ENCODE assay signal across 10 cellular contexts in genomic region chr4:99856166-99856565, GRCh38. TPM values are rescaled to one million over a fixed set of nuclear protein-coding genes. Genes with fewer than 3 reads are reported as not detected.
DNase-seq lines count a peak whose midpoint lies in the region; ATAC-seq and TF ChIP-seq lines count a peak whose summit lies in the region.
"Had no signal": no experiment of that assay in that cellular context is flagged by ENCODE, and none has a peak within 500 bp of the region (broad histone marks: within the 10 kb centered on the region; RNA-seq: fewer than 3 reads in every experiment).

No MANE protein-coding gene starts in this region.

- TF ChIP-seq POLR2A in uterus (IDR thresholded peaks at IDR 0.05), result no peak

- H3K27me3 Mint-ChIP-seq in activated naive CD4-positive, alpha-beta T cell treated with anti-CD3 and anti-CD28 coated beads, Interleukin-2, amount 50 U/mL, for 24 hours, result no peaks in the 10 kb centered on the region
- H3K27me3 Mint-ChIP-seq in stimulated activated naive CD8-positive, alpha-beta T cell treated with anti-CD3 and anti-CD28 coated beads, Interleukin-15, Interleukin-2, amounts not matched to agents 100 ng/mL and 50 ng/mL, for 24 hours, result no peaks in the 10 kb centered on the region

- peaks cover 54% of the 10 kb centered on the region for H3K4me1 Mint-ChIP-seq in activated naive CD4-positive, alpha-beta T cell treated with anti-CD3 and anti-CD28 coated beads, Interleukin-2, amount 50 U/mL, for 24 hours
- peaks cover 89% of the 10 kb centered on the region for H3K4me1 Mint-ChIP-seq in stimulated activated naive CD8-positive, alpha-beta T cell treated with anti-CD3 and anti-CD28 coated beads, Interleukin-15, Interleukin-2, amounts not matched to agents 100 ng/mL and 50 ng/mL, for 24 hours (ENCODE audit: low read depth)

- H3K36me3 ChIP-seq in uterus, result no peaks in the 10 kb centered on the region

- peak overlapping the region; percentile 96 for H3K27ac Mint-ChIP-seq in activated naive CD4-positive, alpha-beta T cell treated with anti-CD3 and anti-CD28 coated beads, Interleukin-2, amount 50 U/mL, for 24 hours
- H3K27ac Mint-ChIP-seq in stimulated activated naive CD8-positive, alpha-beta T cell treated with anti-CD3 and anti-CD28 coated beads, Interleukin-15, Interleukin-2, amounts not matched to agents 100 ng/mL and 50 ng/mL, for 24 hours, result peak overlapping the region; percentile 96

- ATAC-seq in HG02763 (IDR thresholded peaks at IDR 0.05; ENCODE audit: unreplicated experiment) (no peak), HG03571 (IDR thresholded peaks at IDR 0.05; ENCODE audit: unreplicated experiment) (no peak)

- peak overlapping the region in 1 of 2 donors; percentile 62 for H3K27ac ChIP-seq in uterus

- no peaks in the 10 kb centered on the region for H3K27me3 ChIP-seq in uterus

- TF ChIP-seq CTCF in fibroblast of pulmonary artery (IDR thresholded peaks at IDR 0.05; ENCODE audit: low read length, missing control alignments), result no peak
- TF ChIP-seq CTCF in uterus (IDR thresholded peaks at IDR 0.05), result no peak

- no peaks in the 10 kb centered on the region for H3K9me3 Mint-ChIP-seq in activated naive CD4-positive, alpha-beta T cell treated with anti-CD3 and anti-CD28 coated beads, Interleukin-2, amount 50 U/mL, for 24 hours
- no peaks in the 10 kb centered on the region for H3K9me3 Mint-ChIP-seq in stimulated activated naive CD8-positive, alpha-beta T cell treated with anti-CD3 and anti-CD28 coated beads, Interleukin-15, Interleukin-2, amounts not matched to agents 100 ng/mL and 50 ng/mL, for 24 hours

- H3K9me3 ChIP-seq in uterus, result no peaks in the 10 kb centered on the region

- no peak for DNase-seq in activated naive CD4-positive, alpha-beta T cell (lab: John Stamatoyannopoulos, UW)
- DNase-seq in SKM-1 treated with dmso at 0.1 percent for 144 hours (lab: John Stamatoyannopoulos, UW; ENCODE audit: unreplicated experiment) (peak; percentile 95), fibroblast of pulmonary artery (ENCODE audit: low read depth) (peak; percentile 62), uterus (no peak)
- DNase-seq: Calu3 had no signal

- H3K4me1 ChIP-seq in uterus, result no peaks in the 10 kb centered on the region

- H3K4me3 ChIP-seq in fibroblast of pulmonary artery (replicated peaks; ENCODE audit: low read depth, low read length) (no peak overlapping the region), uterus (no peak overlapping the region)

- peaks cover 25% of the 10 kb centered on the region for H3K36me3 Mint-ChIP-seq in activated naive CD4-positive, alpha-beta T cell treated with anti-CD3 and anti-CD28 coated beads, Interleukin-2, amount 50 U/mL, for 24 hours
- H3K36me3 Mint-ChIP-seq in stimulated activated naive CD8-positive, alpha-beta T cell treated with anti-CD3 and anti-CD28 coated beads, Interleukin-15, Interleukin-2, amounts not matched to agents 100 ng/mL and 50 ng/mL, for 24 hours (ENCODE audit: low read depth), result peaks cover 51% of the 10 kb centered on the region

- H3K4me3 Mint-ChIP-seq in activated naive CD4-positive, alpha-beta T cell treated with anti-CD3 and anti-CD28 coated beads, Interleukin-2, amount 50 U/mL, for 24 hours, result peak overlapping the region; percentile 67
- peak overlapping the region; percentile 71 for H3K4me3 Mint-ChIP-seq in stimulated activated naive CD8-positive, alpha-beta T cell treated with anti-CD3 and anti-CD28 coated beads, Interleukin-15, Interleukin-2, amounts not matched to agents 100 ng/mL and 50 ng/mL, for 24 hours

- intact Hi-C loops in uterus (cut with DNase I; ENCODE audit: low total_unique reads), result no loop called here

RNA-seq across cellular contexts. Expression of gene LAMTOR3, which starts 38.1 kb away (rescaled TPM):
- 10 to 100 TPM; 37.9 to 87.0 (median 40.3) TPM for total RNA-seq in uterus

RNA-seq across cellular contexts. Expression of gene DAPP1, which starts 39.5 kb away (rescaled TPM):
- 1 to 10 TPM; 1.8 to 7.2 (median 2.8) TPM for total RNA-seq in uterus
- total RNA-seq: dermis microvascular lymphatic vessel endothelial cell had no signal

Comparison
In these comparisons a context has a peak if more than half of its experiments do, and no peak if none do; other contexts are left out.
1. DNase-seq: peak in SKM-1 treated with dmso at 0.1 percent for 144 hours (single experiment) and fibroblast of pulmonary artery (single experiment); none in activated naive CD4-positive, alpha-beta T cell (0 of 4) and uterus (0 of 2).